16 cellular contexts compared by ENCODE assay signal in the genomic region with DNA sequence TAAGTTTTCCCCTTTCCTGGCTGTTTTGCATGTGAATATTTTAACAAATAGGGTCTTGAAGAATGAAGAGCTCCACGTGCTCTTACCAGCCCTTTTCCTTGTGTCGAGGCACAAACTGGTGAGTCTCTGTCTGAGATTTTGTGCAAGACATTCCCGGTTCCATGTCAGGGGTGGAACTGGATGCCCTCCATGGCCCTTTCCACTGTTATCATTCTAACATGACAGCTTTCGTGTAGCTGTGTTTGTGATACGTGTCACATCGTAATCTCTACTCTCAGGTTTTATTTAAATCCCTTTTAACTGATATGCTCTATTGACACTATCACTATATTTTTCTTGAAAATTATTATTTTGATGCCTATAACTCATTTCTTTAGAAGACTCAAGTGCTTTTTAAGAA.
DNase-seq lines count a peak whose midpoint lies in the region; ATAC-seq, FAIRE-seq and TF ChIP-seq lines count a peak whose summit lies in the region.
"Had no signal": no experiment of that assay in that cellular context is flagged by ENCODE, and none has a peak within 500 bp of the region (broad histone marks: within the 10 kb centered on the region; RNA-seq: fewer than 3 reads in every experiment).

No MANE protein-coding gene starts in this region.

- H3K23me2 ChIP-seq in H1 (ENCODE audit: low read depth, low read length), result no peaks in the 10 kb centered on the region

- no peaks in the 10 kb centered on the region for H3K27me3 ChIP-seq in SJSA1 (replicated peaks)
- H3K27me3 ChIP-seq in H1 (replicated peaks in 1 of 4; ENCODE audit: control insufficient read depth in 3 of 4, extremely low read depth in 1 of 4, insufficient read depth in 3 of 4, low read length in 3 of 4), result no peaks in the 10 kb centered on the region
- H3K27me3 ChIP-seq in right atrium auricular region, result no peaks in the 10 kb centered on the region
- no peaks in the 10 kb centered on the region for H3K27me3 ChIP-seq in tibial artery

- peak overlapping the region; percentile 31; the same call in 1 of the 2 replicates for H3K27ac ChIP-seq in SJSA1
- no peak overlapping the region for H3K27ac ChIP-seq in H1 (ENCODE audit: low read depth, low read length)
- H3K27ac ChIP-seq in right atrium auricular region, result peak overlapping the region; percentile 23 to 79
- peak overlapping the region; percentile 40 to 86 for H3K27ac ChIP-seq in tibial artery

- DNase-seq in SJSA1 (ENCODE audit: low read depth in 1 of 2, low spot score in 2 of 2) (no peak), H1 (ENCODE audit: low read depth in 1 of 2, low spot score in 2 of 2) (no peak), right atrium auricular region (ENCODE audit: low spot score) (no peak), tibial artery (no peak), osteocyte (ENCODE audit: extremely low spot score, unreplicated experiment) (no peak), KBM-7 (no peak)
- DNase-seq: AML-193, DMS79, H9, NCI-H1105, NCI-H2081, NCI-H446 treated with DMSO at 0.1 percent for 48 hours, SHP77 treated with DMSO at 0.1 percent for 48 hours had no signal

- no peak overlapping the region for H3K27ac Mint-ChIP-seq in osteocyte (ENCODE audit: unreplicated experiment)
- H3K27ac Mint-ChIP-seq: CD14-positive monocyte had no signal

- CTCF ChIA-PET in H1 (lab: Charles Lee; ENCODE audit: partially characterized antibody), result interaction anchor here (0.6 to 1.6 kb wide), 6 partner anchors 11 to 340 kb away, joined by 3 to 4 read pairs (median 3); no protein-coding TSS in a partner anchor

- no peak overlapping the region for H3K4me3 Mint-ChIP-seq in osteocyte (ENCODE audit: unreplicated experiment)
- H3K4me3 Mint-ChIP-seq: CD14-positive monocyte, H9 had no signal

- POLR2A ChIA-PET in H1 (lab: Charles Lee; ENCODE audit: partially characterized antibody), result interaction anchor here (1.0 kb wide), 1 partner anchor 11 kb away, joined by 3 read pairs; no protein-coding TSS in a partner anchor

- H3K9ac ChIP-seq in H1 (replicated peaks in 1 of 4; ENCODE audit: extremely low read depth in 1 of 4, low read depth in 3 of 4, low read length in 3 of 4), result no peak overlapping the region

- no peak for TF ChIP-seq CTCF in H1 (IDR thresholded peaks at IDR 0.05; ENCODE audit: control extremely low read depth in 1 of 3, insufficient read depth in 1 of 3, low read depth in 1 of 3, low read length in 3 of 3)
- no peak for TF ChIP-seq CTCF in right atrium auricular region (IDR thresholded peaks at IDR 0.05)
- TF ChIP-seq CTCF in tibial artery (IDR thresholded peaks at IDR 0.05), result no peak
- no peak for TF ChIP-seq CTCF in osteocyte (IDR thresholded peaks at IDR 0.05)

- no peak overlapping the region for H2AK5ac ChIP-seq in H1 (ENCODE audit: low read depth, low read length)

- FAIRE-seq in H1 (lab: Jason Lieb, UNC), result no peak
- FAIRE-seq: HTR-8/SVneo had no signal

- H3K27me3 Mint-ChIP-seq in osteocyte (ENCODE audit: unreplicated experiment), result no peaks in the 10 kb centered on the region

- H3K9me3 ChIP-seq in SJSA1 (replicated peaks) (no peaks in the 10 kb centered on the region; the same call in 1 of the 2 replicates), H1 (ENCODE audit: insufficient read depth in 2 of 2, low read depth in 1 of 2, low read length in 1 of 2) (0 out of 4 replicates have a peak, but pooled peaks cover 0 to under 1% of the 10 kb centered on the region in 2 experiments), right atrium auricular region (no peaks in the 10 kb centered on the region), tibial artery (no peaks in the 10 kb centered on the region)

- H2BK12ac ChIP-seq in H1 (ENCODE audit: low read depth, low read length), result no peak overlapping the region; the same call in 1 of the 2 replicates

- H3K23ac ChIP-seq in H1 (ENCODE audit: insufficient read length), result no peak overlapping the region

- no peak overlapping the region for H2BK120ac ChIP-seq in H1 (replicated peaks; ENCODE audit: low read depth, low read length)

- no peak overlapping the region for H2BK5ac ChIP-seq in H1 (ENCODE audit: low read depth, low read length)

- H3K4me1 Mint-ChIP-seq in osteocyte (ENCODE audit: unreplicated experiment), result peaks cover 9% of the 10 kb centered on the region
- H3K4me1 Mint-ChIP-seq: CD14-positive monocyte had no signal

- H4K5ac ChIP-seq in H1 (ENCODE audit: insufficient read length, low read depth, low read length), result no peak overlapping the region

- H3K36me3 ChIP-seq in SJSA1 (0 out of 2 replicates have a peak, but pooled peaks cover 2% of the 10 kb centered on the region), H1 (ENCODE audit: control insufficient read depth in 2 of 4, insufficient read depth in 4 of 4, low read length in 3 of 4) (peaks cover 0 to 7% (median 0%) of the 10 kb centered on the region in 4 experiments; a peak in 2 of 8 replicates), right atrium auricular region (peaks cover 16% of the 10 kb centered on the region), tibial artery (peaks cover 9 to 11% (median 10%) of the 10 kb centered on the region in 3 donors)

- no peak overlapping the region for H3K4me3 ChIP-seq in SJSA1
- H3K4me3 ChIP-seq in H1 (ENCODE audit: extremely low read depth in 1 of 4, insufficient read depth in 2 of 4, low read depth in 3 of 4, low read length in 4 of 4), result no peak overlapping the region
- no peak overlapping the region for H3K4me3 ChIP-seq in right atrium auricular region
- no peak overlapping the region for H3K4me3 ChIP-seq in tibial artery

- H3K4me1 ChIP-seq in SJSA1 (replicated peaks) (peaks cover 8% of the 10 kb centered on the region), H1 (replicated peaks in 1 of 4; ENCODE audit: control insufficient read depth in 3 of 4, insufficient read depth in 4 of 4, low read length in 3 of 4) (peaks cover 0 to 3% (median 1%) of the 10 kb centered on the region in 4 experiments; a peak in 3 of 7 replicates), right atrium auricular region (peaks cover 0 to 18% of the 10 kb centered on the region in 2 donors), tibial artery (peaks cover 0 to 67% (median 12%) of the 10 kb centered on the region in 4 donors)

- H3K9me3 Mint-ChIP-seq in osteocyte (ENCODE audit: unreplicated experiment), result no peaks in the 10 kb centered on the region
- H3K9me3 Mint-ChIP-seq: H9 had no signal

- intact Hi-C loops in tibial artery (cut with DNase I; ENCODE audit: low total_unique reads), result no loop called here

- H3K56ac ChIP-seq in H1 (replicated peaks; ENCODE audit: insufficient read length, low read depth, low read length), result no peak overlapping the region

- no peaks in the 10 kb centered on the region for H4K20me1 ChIP-seq in H1 (replicated peaks in 1 of 2; ENCODE audit: control insufficient read depth in 1 of 2, insufficient read depth in 2 of 2, low read length in 2 of 2)

- no peak overlapping the region for H4K91ac ChIP-seq in H1 (replicated peaks; ENCODE audit: insufficient read length, low read length)

- H3K79me2 ChIP-seq in H1 (ENCODE audit: control insufficient read depth in 1 of 2, insufficient read depth in 2 of 2, low read length in 2 of 2), result no peaks in the 10 kb centered on the region

- in situ Hi-C loops in KBM-7 (cut with MboI; ENCODE audit: low pct_unique_long_range_greater_than_20kb, low sequenced_read_pairs), result no loop called here

- no peak for TF ChIP-seq RAD21 in H1 (IDR thresholded peaks at IDR 0.05 in 1 of 2, conservative IDR thresholded peaks at IDR 0.05 in 1 of 2; ENCODE audit: low read depth in 2 of 2, low read length in 2 of 2)

- H3K4ac ChIP-seq in H1 (replicated peaks; ENCODE audit: insufficient read length, low read depth, low read length), result no peak overlapping the region

- no peaks in the 10 kb centered on the region for H3K79me1 ChIP-seq in H1 (ENCODE audit: low read depth, low read length)

- WGBS in H1 (ENCODE audit: extremely low coverage in 1 of 2, insufficient coverage in 1 of 2, insufficient read length in 1 of 2, insufficient replicate concordance in 2 of 2, low coverage in 1 of 2, low lambda C conversion rate in 2 of 2, missing lambda C conversion rate in 1 of 2), 2 experiments, result 89% methylated on average over 6 of the region's 6 CpGs; no CpG with 5 or more reads in 1 of the 2 experiments

- no peak for TF ChIP-seq POLR2A in H1 (IDR thresholded peaks at IDR 0.05; ENCODE audit: control extremely low read depth in 1 of 2, low read depth in 2 of 2, low read length in 2 of 2)

- no peak overlapping the region for H2AFZ ChIP-seq in H1 (ENCODE audit: low read length)

- peak overlapping the region; percentile 17; the same call in 1 of the 2 replicates for H3K18ac ChIP-seq in H1 (ENCODE audit: extremely low read depth, low read length)

- no peak overlapping the region for H3K4me2 ChIP-seq in H1 (ENCODE audit: insufficient read depth in 1 of 2, low read depth in 2 of 2, low read length in 2 of 2)

- TF ChIP-seq EP300 in H1 (IDR thresholded peaks at IDR 0.05; ENCODE audit: borderline replicate concordance in 1 of 2, low read depth in 2 of 2, low read length in 2 of 2), result no peak

- H3K36me3 Mint-ChIP-seq in osteocyte (ENCODE audit: unreplicated experiment), result peaks cover 3% of the 10 kb centered on the region
- H3K36me3 Mint-ChIP-seq: CD14-positive monocyte had no signal

- H2BK20ac ChIP-seq in H1 (ENCODE audit: low read length), result peak overlapping the region; percentile 53; the same call in 1 of the 2 replicates

- no peak overlapping the region for H4K8ac ChIP-seq in H1 (ENCODE audit: extremely low read depth, insufficient read depth, low read length)

- no peak overlapping the region for H2BK15ac ChIP-seq in H1 (ENCODE audit: low read length)

- no peak for ATAC-seq in GM18502 (IDR thresholded peaks at IDR 0.05; ENCODE audit: poor library complexity, unreplicated experiment)

- H3K14ac ChIP-seq in H1 (ENCODE audit: insufficient read length), result no peak overlapping the region

TF ChIP-seq in H1, 55 proteins besides CTCF, POLR2A, EP300 and RAD21 (continues in another document):
- no peak for TF ChIP-seq POU5F1 (IDR thresholded peaks at IDR 0.05; ENCODE audit: low read depth, low read length)
- no peak for TF ChIP-seq TEAD4 (IDR thresholded peaks at IDR 0.05; ENCODE audit: low read depth, low read length)
- TF ChIP-seq KDM1A (IDR thresholded peaks at IDR 0.05; ENCODE audit: borderline replicate concordance, low read length), result no peak
- TF ChIP-seq, protein P1, sequence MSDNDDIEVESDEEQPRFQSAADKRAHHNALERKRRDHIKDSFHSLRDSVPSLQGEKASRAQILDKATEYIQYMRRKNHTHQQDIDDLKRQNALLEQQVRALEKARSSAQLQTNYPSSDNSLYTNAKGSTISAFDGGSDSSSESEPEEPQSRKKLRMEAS (IDR thresholded peaks at IDR 0.05), result no peak
- TF ChIP-seq, protein P2, sequence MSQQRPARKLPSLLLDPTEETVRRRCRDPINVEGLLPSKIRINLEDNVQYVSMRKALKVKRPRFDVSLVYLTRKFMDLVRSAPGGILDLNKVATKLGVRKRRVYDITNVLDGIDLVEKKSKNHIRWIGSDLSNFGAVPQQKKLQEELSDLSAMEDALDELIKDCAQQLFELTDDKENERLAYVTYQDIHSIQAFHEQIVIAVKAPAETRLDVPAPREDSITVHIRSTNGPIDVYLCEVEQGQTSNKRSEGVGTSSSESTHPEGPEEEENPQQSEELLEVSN (IDR thresholded peaks at IDR 0.05), result no peak
- TF ChIP-seq KDM5A (IDR thresholded peaks at IDR 0.05; ENCODE audit: low read length), result no peak
